Comparison of ENCODE assay signal across 8 cellular contexts in the genomic region with DNA sequence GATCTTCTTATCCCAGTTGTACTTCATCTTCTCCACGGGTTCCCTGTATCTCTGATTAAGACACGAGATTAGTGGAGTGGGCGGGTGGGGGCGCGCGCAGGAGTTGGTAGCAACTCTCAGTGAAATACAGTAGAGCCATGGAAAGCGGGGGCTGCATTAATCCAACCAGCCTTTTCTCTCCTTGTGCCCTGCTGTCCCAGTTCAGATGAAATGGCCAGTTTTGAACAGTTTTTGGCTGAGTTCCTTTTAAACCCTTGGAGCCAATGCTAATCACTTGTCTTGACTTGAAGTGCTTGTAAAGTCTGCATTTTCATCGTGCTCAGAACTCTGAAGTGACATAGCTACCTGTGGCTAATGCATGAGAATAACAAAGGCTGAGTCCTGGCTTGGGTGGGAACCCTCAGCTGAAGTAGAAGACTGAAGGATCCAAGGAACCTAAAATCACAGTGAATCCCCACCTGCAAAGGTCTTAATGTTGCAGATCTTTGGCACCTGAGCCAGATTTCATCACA. TPM values are rescaled to one million over a fixed set of nuclear protein-coding genes. Genes with fewer than 3 reads are reported as not detected.
DNase-seq lines count a peak whose midpoint lies in the region; ATAC-seq and TF ChIP-seq lines count a peak whose summit lies in the region.

No MANE protein-coding gene starts in this region.

- DNase-seq in A673 (ENCODE audit: low spot score) (no peak), GM23248 (no peak), sciatic nerve (ENCODE audit: low spot score) (peak; percentile 67), DMS153 treated with DMSO at 0.1 percent for 48 hours (lab: John Stamatoyannopoulos, UW; ENCODE audit: unreplicated experiment) (no peak), NCI-H524 treated with DMSO at 0.1 percent for 48 hours (lab: John Stamatoyannopoulos, UW) (no peak)
- no peak for DNase-seq in activated CD4-positive, alpha-beta memory T cell treated with anti-CD3 and anti-CD28 coated beads for 36 hours

- no peaks in the 10 kb centered on the region for H4K20me1 ChIP-seq in GM23248 (ENCODE audit: insufficient read depth)

- peaks cover under 1% of the 10 kb centered on the region for H3K36me3 ChIP-seq in A673 (ENCODE audit: insufficient read depth, low read length, poor library complexity, severe bottlenecking)
- 0 out of 2 replicates have a peak, but pooled peaks cover 1% of the 10 kb centered on the region for H3K36me3 ChIP-seq in GM23248 (ENCODE audit: low read depth)
- no peaks in the 10 kb centered on the region for H3K36me3 ChIP-seq in gastroesophageal sphincter

- H3K9me2 ChIP-seq in GM23248 (ENCODE audit: insufficient read depth), result no peaks in the 10 kb centered on the region

- no peaks in the 10 kb centered on the region for H3K9me3 Mint-ChIP-seq in activated CD4-positive, alpha-beta memory T cell treated with anti-CD3 and anti-CD28 coated beads for 36 hours

- ATAC-seq in gastroesophageal sphincter (no peak), sciatic nerve (peak; percentile 35), HG02981 (IDR thresholded peaks at IDR 0.05; ENCODE audit: unreplicated experiment) (no peak)

- peaks cover 65% of the 10 kb centered on the region for H3K4me1 ChIP-seq in A673 (ENCODE audit: insufficient read depth, low read length, poor library complexity, severe bottlenecking)
- peaks cover 17% of the 10 kb centered on the region for H3K4me1 ChIP-seq in GM23248 (ENCODE audit: insufficient read depth)
- peaks cover 4 to 40% (median 6%) of the 10 kb centered on the region in 3 donors for H3K4me1 ChIP-seq in gastroesophageal sphincter

- in situ Hi-C loops in GM23248 (cut with MboI), result no loop called here

- TF ChIP-seq POLR2A in gastroesophageal sphincter (IDR thresholded peaks at IDR 0.05), result no peak

- H3K9me3 ChIP-seq in A673 (ENCODE audit: low read depth, low read length, poor library complexity, severe bottlenecking), result no peaks in the 10 kb centered on the region
- no peaks in the 10 kb centered on the region for H3K9me3 ChIP-seq in GM23248 (ENCODE audit: low read depth)
- H3K9me3 ChIP-seq in gastroesophageal sphincter, result no peaks in the 10 kb centered on the region

- 7 to 11% methylated on average over 8 of the region's 8 CpGs for WGBS in GM23248 (ENCODE audit: low coverage in 1 of 2, low lambda C conversion rate in 2 of 2, missing lambda C conversion rate in 2 of 2), 2 experiments
- 0 to 2% methylated on average over 3 to 7 of the region's 8 CpGs for WGBS in gastroesophageal sphincter (ENCODE audit: low coverage in 1 of 2), 2 donors

- peak overlapping the region; percentile 96 for H3K27ac Mint-ChIP-seq in activated CD4-positive, alpha-beta memory T cell treated with anti-CD3 and anti-CD28 coated beads for 36 hours

- H3K9ac ChIP-seq in GM23248, result peak overlapping the region; percentile 86

- peak overlapping the region; percentile 89 for H3K27ac ChIP-seq in A673 (ENCODE audit: low read depth, low read length, poor library complexity, severe bottlenecking)
- H3K27ac ChIP-seq in GM23248, result peak overlapping the region; percentile 63
- peak overlapping the region; percentile 58 to 92 (median 86) for H3K27ac ChIP-seq in gastroesophageal sphincter

- TF ChIP-seq EP300 in gastroesophageal sphincter (IDR thresholded peaks at IDR 0.05), result no peak

- peaks cover 10% of the 10 kb centered on the region for H3F3A ChIP-seq in GM23248 (ENCODE audit: insufficient read depth)

- BruUV-seq in A673 (replicated peaks; lab: Mats Ljungman, UMichigan), result TSS peak; percentile 82

- intact Hi-C loops in A673 (cut with micrococcal nuclease; ENCODE audit: unreplicated experiment) (loop anchor here (5.0 kb wide), 1 partner anchor 106 kb away; a partner anchor contains a TSS), sciatic nerve (cut with DNase I) (no loop called here)
- intact Hi-C loops in activated CD4-positive, alpha-beta memory T cell treated with anti-CD3 and anti-CD28 coated beads for 36 hours (cut with micrococcal nuclease), result loop anchor here (2.0 kb wide), 1 partner anchor 23 kb away; no protein-coding TSS in a partner anchor

- TF ChIP-seq CTCF in A673 (conservative IDR thresholded peaks at IDR 0.05; ENCODE audit: low read depth, low read length) (no peak), gastroesophageal sphincter (IDR thresholded peaks at IDR 0.05) (no peak)

- H2AFZ ChIP-seq in GM23248, result peak overlapping the region; percentile 96

- POLR2A ChIA-PET in A673 (lab: Charles Lee; ENCODE audit: low non-redundant PET), result no interaction called here
- POLR2A ChIA-PET in activated CD4-positive, alpha-beta memory T cell treated with anti-CD3 and anti-CD28 coated beads for 36 hours (lab: Charles Lee), result no interaction called here

- H3K4me2 ChIP-seq in GM23248 (ENCODE audit: unreplicated experiment), result peak overlapping the region; percentile 93

- H3K4me3 ChIP-seq in A673 (ENCODE audit: low read depth, low read length, poor library complexity, severe bottlenecking) (peak overlapping the region; percentile 83), GM23248 (peak overlapping the region; percentile 85), gastroesophageal sphincter (peak overlapping the region; percentile 69 to 70)

- CTCF ChIA-PET in A673 (lab: Charles Lee), result no interaction called here
- CTCF ChIA-PET in activated CD4-positive, alpha-beta memory T cell treated with anti-CD3 and anti-CD28 coated beads for 36 hours (lab: Charles Lee), result interaction anchor here (0.9 to 1.5 kb wide), 7 partner anchors 10 to 159 kb away, joined by 3 to 5 read pairs (median 4); no protein-coding TSS in a partner anchor

- H3K27me3 ChIP-seq in A673 (replicated peaks; ENCODE audit: insufficient read depth, low read depth, low read length, poor library complexity) (no peaks in the 10 kb centered on the region), GM23248 (replicated peaks; ENCODE audit: insufficient read depth) (no peaks in the 10 kb centered on the region), gastroesophageal sphincter (no peaks in the 10 kb centered on the region)

- H3K79me2 ChIP-seq in GM23248 (ENCODE audit: insufficient read depth), result peaks cover 41% of the 10 kb centered on the region

- H3K4me3 Mint-ChIP-seq in activated CD4-positive, alpha-beta memory T cell treated with anti-CD3 and anti-CD28 coated beads for 36 hours, result peak overlapping the region; percentile 89

- peaks cover 75% of the 10 kb centered on the region for H3K4me1 Mint-ChIP-seq in activated CD4-positive, alpha-beta memory T cell treated with anti-CD3 and anti-CD28 coated beads for 36 hours (ENCODE audit: low read depth)

- H3K27me3 Mint-ChIP-seq in activated CD4-positive, alpha-beta memory T cell treated with anti-CD3 and anti-CD28 coated beads for 36 hours, result no peaks in the 10 kb centered on the region

- peaks cover 23% of the 10 kb centered on the region for H3K36me3 Mint-ChIP-seq in activated CD4-positive, alpha-beta memory T cell treated with anti-CD3 and anti-CD28 coated beads for 36 hours

RNA-seq across cellular contexts. Expression of a gene that starts 0.8 kb away (rescaled TPM):
- total RNA-seq in A673 (2021), result 210 and 214 TPM in 2 replicates
- 93.1 and 106 TPM in 2 replicates for total RNA-seq in GM23248 (2014; rRNA removed; shearing (Covaris generic))
- 113 and 122 TPM in 2 replicates for polyA plus RNA-seq in GM23248 (2016; fragmentation: Nextera tagmentation; extraction: Ambion mirVana)
- 100 to 1,000 TPM; 175 to 180 TPM for total RNA-seq in activated CD4-positive, alpha-beta memory T cell treated with anti-CD3 and anti-CD28 coated beads for 36 hours
- total RNA-seq in gastroesophageal sphincter, result 100 to 1,000 TPM in 2 of 4 donors, 10 to 100 TPM in 2; 87.6 to 141 (median 101) TPM
- 191 TPM for total RNA-seq in sciatic nerve
